Comparison of ENCODE assay signal across 15 cellular contexts in the genomic region with DNA sequence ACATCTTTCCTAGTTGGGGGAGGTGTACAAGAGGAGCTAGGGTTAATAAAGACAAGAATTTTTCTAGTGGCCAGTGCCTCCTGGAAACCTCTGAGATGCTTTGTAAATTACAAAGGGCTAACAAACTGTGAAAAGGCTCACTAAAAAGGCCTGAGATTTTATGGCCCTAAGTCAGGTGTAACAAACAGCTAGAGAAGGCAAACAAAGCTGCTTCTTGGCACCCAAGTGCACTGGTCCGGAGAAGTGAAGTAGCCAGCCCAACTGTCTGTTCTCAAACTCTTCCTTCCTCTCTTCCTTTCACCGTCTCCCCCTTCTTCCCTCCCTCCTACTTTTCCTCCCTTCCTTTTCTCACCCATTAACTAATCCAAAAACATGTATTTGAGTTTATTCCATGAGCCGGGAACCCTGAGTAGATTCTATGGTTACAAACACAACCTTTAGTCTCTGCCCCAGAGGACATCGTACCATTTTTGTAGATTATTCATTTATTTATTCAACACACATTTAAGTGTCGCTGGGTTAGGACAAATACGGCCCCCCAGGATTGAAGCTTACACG.
DNase-seq lines count a peak whose midpoint lies in the region; ATAC-seq and TF ChIP-seq lines count a peak whose summit lies in the region.
"Had no signal": no experiment of that assay in that cellular context is flagged by ENCODE, and none has a peak within 500 bp of the region (broad histone marks: within the 10 kb centered on the region; RNA-seq: fewer than 3 reads in every experiment).

No MANE protein-coding gene starts in this region.

- no peaks in the 10 kb centered on the region for H3K36me3 Mint-ChIP-seq in mesothelial cell of epicardium
- H3K36me3 Mint-ChIP-seq in natural killer cell treated with Interleukin-12 subunit alpha and Interleukin-12 subunit beta and Interleukin-15 and Interleukin-18, amount 100 ng/mL, for 72 hours = no peaks in the 10 kb centered on the region
- H3K36me3 Mint-ChIP-seq: memory B cell had no signal

- H3K4me1 Mint-ChIP-seq in mesothelial cell of epicardium = peaks cover 21% of the 10 kb centered on the region
- H3K4me1 Mint-ChIP-seq in natural killer cell treated with Interleukin-12 subunit alpha and Interleukin-12 subunit beta and Interleukin-15 and Interleukin-18, amount 100 ng/mL, for 72 hours (ENCODE audit: low read depth in 2 of 2) = no peaks in the 10 kb centered on the region

- peaks cover 5% of the 10 kb centered on the region for H3K4me1 ChIP-seq in endocrine pancreas (ENCODE audit: control insufficient read depth, insufficient read depth, low read length)
- H3K4me1 ChIP-seq in stomach smooth muscle (ENCODE audit: control insufficient read depth, insufficient read depth, low read length) = peaks cover 12% of the 10 kb centered on the region
- H3K4me1 ChIP-seq: testis had no signal

- H3K36me3 ChIP-seq in SK-N-MC (ENCODE audit: insufficient read depth, low read length) (no peaks in the 10 kb centered on the region), endocrine pancreas (ENCODE audit: control insufficient read depth, insufficient read depth, low read length) (no peaks in the 10 kb centered on the region), stomach smooth muscle (ENCODE audit: control insufficient read depth in 2 of 2, insufficient read depth in 2 of 2, low read length in 2 of 2) (no peaks in the 10 kb centered on the region), MG63 (no peaks in the 10 kb centered on the region)

- peak overlapping the region; percentile 52 for H3K27ac Mint-ChIP-seq in mesothelial cell of epicardium
- H3K27ac Mint-ChIP-seq in natural killer cell treated with Interleukin-12 subunit alpha and Interleukin-12 subunit beta and Interleukin-15 and Interleukin-18, amount 100 ng/mL, for 72 hours = no peak overlapping the region
- H3K27ac Mint-ChIP-seq: memory B cell; T-helper 2 cell treated with Interferon-gamma antibody and Interleukin-4, amounts not matched to agents 5 μg/mL and 100 μg/mL, for 36 hours had no signal

- no peak for ATAC-seq in natural killer cell treated with Interleukin-12 subunit alpha and Interleukin-12 subunit beta and Interleukin-15 and Interleukin-18, amount 100 ng/mL, for 72 hours
- ATAC-seq in HG03039 (IDR thresholded peaks at IDR 0.05; ENCODE audit: unreplicated experiment) = no peak
- ATAC-seq: activated T-cell treated with anti-CD3 and anti-CD28 coated beads, Interleukin-2, amount 50 U/mL, for 4 hours; GM12878 had no signal

- peaks cover 2% of the 10 kb centered on the region for H3K27me3 ChIP-seq in endocrine pancreas (ENCODE audit: control insufficient read depth, insufficient read depth, low read length)
- no peaks in the 10 kb centered on the region for H3K27me3 ChIP-seq in stomach smooth muscle (ENCODE audit: control insufficient read depth in 1 of 2, insufficient read depth in 2 of 2, low read length in 2 of 2)
- H3K27me3 ChIP-seq in MG63 = peaks cover 16% of the 10 kb centered on the region
- H3K27me3 ChIP-seq: testis had no signal

- H3K4me3 ChIP-seq in SK-N-MC (peak overlapping the region; percentile 53), endocrine pancreas (ENCODE audit: control insufficient read depth, insufficient read depth, low read length) (peak overlapping the region; percentile 58), stomach smooth muscle (ENCODE audit: low read length in 2 of 2) (no peak overlapping the region), MG63 (no peak overlapping the region)
- H3K4me3 ChIP-seq: GM12878, testis had no signal

- peak overlapping the region; percentile 55 for H3K9ac ChIP-seq in SK-N-MC (ENCODE audit: insufficient read length)
- no peak overlapping the region for H3K9ac ChIP-seq in endocrine pancreas (ENCODE audit: control insufficient read depth, insufficient read depth, low read length)
- H3K9ac ChIP-seq in stomach smooth muscle (ENCODE audit: low read length in 2 of 2) = no peak overlapping the region

- TF ChIP-seq CTCF in mesothelial cell of epicardium (IDR thresholded peaks at IDR 0.05; ENCODE audit: unreplicated experiment) = no peak

- DNase-seq in SK-N-MC (ENCODE audit: low read depth, low spot score) (no peak), mesothelial cell of epicardium (ENCODE audit: low spot score in 2 of 2, unreplicated experiment in 2 of 2) (no peak), MG63 (no peak), kidney tubule cell (ENCODE audit: low spot score) (no peak)
- no peak for DNase-seq in natural killer cell treated with Interleukin-12 subunit alpha and Interleukin-12 subunit beta and Interleukin-15 and Interleukin-18, amount 100 ng/mL, for 72 hours (ENCODE audit: low spot score)
- DNase-seq: activated T-cell treated with anti-CD3 and anti-CD28 coated beads, Interleukin-2, amount 50 U/mL, for 4 hours; occipital lobe had no signal

- H3K27me3 Mint-ChIP-seq in mesothelial cell of epicardium (ENCODE audit: low read depth) = peaks cover 16% of the 10 kb centered on the region
- H3K27me3 Mint-ChIP-seq in natural killer cell treated with Interleukin-12 subunit alpha and Interleukin-12 subunit beta and Interleukin-15 and Interleukin-18, amount 100 ng/mL, for 72 hours = peaks cover 33 to 57% of the 10 kb centered on the region in 2 donors

- H3K4me3 Mint-ChIP-seq in mesothelial cell of epicardium = no peak overlapping the region
- H3K4me3 Mint-ChIP-seq in natural killer cell treated with Interleukin-12 subunit alpha and Interleukin-12 subunit beta and Interleukin-15 and Interleukin-18, amount 100 ng/mL, for 72 hours = no peak overlapping the region
- H3K4me3 Mint-ChIP-seq: activated T-cell treated with anti-CD3 and anti-CD28 coated beads, Interleukin-2, amount 50 U/mL, for 4 hours; memory B cell; T-helper 2 cell treated with Interferon-gamma antibody and Interleukin-4, amounts not matched to agents 5 μg/mL and 100 μg/mL, for 36 hours had no signal

- H3K9me3 ChIP-seq in SK-N-MC (ENCODE audit: low read depth, low read length) (no peaks in the 10 kb centered on the region), endocrine pancreas (ENCODE audit: control insufficient read depth, low read length) (no peaks in the 10 kb centered on the region), stomach smooth muscle (ENCODE audit: control insufficient read depth in 2 of 2, low read length in 2 of 2) (no peaks in the 10 kb centered on the region), MG63 (no peaks in the 10 kb centered on the region)
- H3K9me3 ChIP-seq: testis had no signal

- no peaks in the 10 kb centered on the region for H3K9me3 Mint-ChIP-seq in mesothelial cell of epicardium
- H3K9me3 Mint-ChIP-seq in natural killer cell treated with Interleukin-12 subunit alpha and Interleukin-12 subunit beta and Interleukin-15 and Interleukin-18, amount 100 ng/mL, for 72 hours = no peaks in the 10 kb centered on the region
- H3K9me3 Mint-ChIP-seq: activated T-cell treated with anti-CD3 and anti-CD28 coated beads, Interleukin-2, amount 50 U/mL, for 4 hours; memory B cell had no signal

- H3K27ac ChIP-seq in SK-N-MC = peak overlapping the region; percentile 31; the same call in 1 of the 2 replicates
- peak overlapping the region; percentile 6 for H3K27ac ChIP-seq in stomach smooth muscle (ENCODE audit: low read length)
- H3K27ac ChIP-seq: C4-2B, testis had no signal

Comparison
In these comparisons a context has a peak if more than half of its experiments do, and no peak if none do; other contexts are left out.
1. H3K4me3 ChIP-seq: peak in SK-N-MC (single experiment) and endocrine pancreas (single experiment); none in stomach smooth muscle (0 of 2) and MG63 (single experiment).